ENCODE assay signal across 1 cellular context in the genomic region with DNA sequence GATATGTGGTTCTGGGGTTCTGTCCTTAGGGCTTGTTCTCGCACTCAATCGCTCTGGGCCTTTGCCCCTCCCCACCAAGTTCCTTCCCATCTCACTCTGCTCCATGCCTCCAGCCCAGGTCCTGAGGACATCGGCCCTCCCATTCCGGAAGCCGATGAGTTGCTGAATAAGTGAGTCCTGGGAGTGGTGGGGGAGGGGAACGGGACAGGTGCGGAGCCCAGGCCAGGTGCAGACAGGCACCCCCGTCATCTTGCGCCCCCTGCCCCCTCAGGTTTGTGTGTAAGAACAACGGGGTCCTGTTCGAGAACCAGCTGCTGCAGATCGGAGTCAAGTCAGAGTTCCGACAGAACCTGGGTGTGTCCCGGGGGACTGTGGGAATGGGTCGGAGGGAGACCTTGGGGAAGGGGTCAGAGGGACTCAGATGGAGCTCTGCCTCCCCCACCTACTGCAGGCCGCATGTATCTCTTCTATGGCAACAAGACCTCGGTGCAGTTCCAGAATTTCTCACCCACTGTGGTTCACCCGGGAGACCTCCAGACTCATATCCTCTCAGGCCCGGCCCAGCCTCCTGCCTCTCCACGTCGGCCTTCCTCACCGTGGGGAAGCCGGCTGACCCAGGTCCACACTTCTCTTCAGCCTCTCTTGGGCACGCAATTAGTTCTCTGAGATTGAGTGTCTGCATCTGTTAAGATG.
A peak's percentile ranks its signal among the peaks of the same experiment; 100 is the strongest.
TF ChIP-seq lines count a peak whose summit lies in the region.

No MANE protein-coding gene starts in this region.

TF ChIP-seq in H1, 55 proteins besides CTCF, POLR2A, EP300 and RAD21:
- no peak for TF ChIP-seq NANOG (IDR thresholded peaks at IDR 0.05; ENCODE audit: insufficient read depth, low read depth, low read length, poor library complexity, severe bottlenecking)
- TF ChIP-seq TCF12 (IDR thresholded peaks at IDR 0.05; ENCODE audit: low read depth, low read length): peak; percentile 56; the same call in 1 of the 2 replicates
- TF ChIP-seq ASH2L (IDR thresholded peaks at IDR 0.05; ENCODE audit: low read length): peak; percentile 1
